In genomic region chr16:4328580-4329353, GRCh38 we compare ENCODE assay signal across 9 cellular contexts. TPM values are rescaled to one million over a fixed set of nuclear protein-coding genes. Genes with fewer than 3 reads are reported as not detected.
A peak's percentile ranks its signal among the peaks of the same experiment; 100 is the strongest.
DNase-seq lines count a peak whose midpoint lies in the region; ATAC-seq and TF ChIP-seq lines count a peak whose summit lies in the region.
"Had no signal": no experiment of that assay in that cellular context is flagged by ENCODE, and none has a peak within 500 bp of the region (broad histone marks: within the 10 kb centered on the region; RNA-seq: fewer than 3 reads in every experiment).

No MANE protein-coding gene starts in this region.

- ATAC-seq in activated B cell treated with CpG ODN at 0.5 μM for 24 hours (ENCODE audit: low read depth) (no peak), psoas muscle (peak; percentile 37 to 51 (median 44)), GM19324 (IDR thresholded peaks at IDR 0.05; ENCODE audit: low FRiP score, unreplicated experiment) (no peak)

- TF ChIP-seq POLR2A in lower leg skin (IDR thresholded peaks at IDR 0.05): no peak

- no peaks in the 10 kb centered on the region for H3K9me3 Mint-ChIP-seq in activated B cell treated with CpG ODN at 0.5 μM for 24 hours

- no peaks in the 10 kb centered on the region for H3K27me3 ChIP-seq in right atrium auricular region
- H3K27me3 ChIP-seq in psoas muscle (ENCODE audit: insufficient read depth in 3 of 3, low read length in 2 of 3): no peaks in the 10 kb centered on the region

- no peaks in the 10 kb centered on the region for H3K27me3 Mint-ChIP-seq in activated B cell treated with CpG ODN at 0.5 μM for 24 hours

- H3K9me3 ChIP-seq in right atrium auricular region: no peaks in the 10 kb centered on the region
- H3K9me3 ChIP-seq in psoas muscle: no peaks in the 10 kb centered on the region

- intact Hi-C loops in activated B cell treated with CpG ODN at 0.5 μM for 24 hours (cut with micrococcal nuclease) (no loop called here), psoas muscle (cut with DNase I) (loop anchor here (2.0 to 10.0 kb wide), 2 partner anchors 40 to 64 kb away; no protein-coding TSS in a partner anchor), lower leg skin (cut with DNase I; ENCODE audit: low total_unique reads) (loop anchor here (5.0 kb wide), 1 partner anchor 36 kb away; no protein-coding TSS in a partner anchor)

- POLR2A ChIA-PET in activated B cell treated with CpG ODN at 0.5 μM for 24 hours (lab: Charles Lee): interaction anchor here (1.1 to 1.5 kb wide), 2 partner anchors 14 to 57 kb away, joined by 3 read pairs; no protein-coding TSS in a partner anchor

- WGBS in psoas muscle, 3 donors: 21 to 24% (median 22%) methylated on average over 11 to 14 of the region's 14 CpGs
- WGBS in lower leg skin, 2 donors: 38 to 45% methylated on average over 8 to 10 of the region's 14 CpGs

- TF ChIP-seq CTCF in activated B cell treated with CpG ODN at 0.5 μM for 24 hours (IDR thresholded peaks at IDR 0.05) (no peak), right atrium auricular region (IDR thresholded peaks at IDR 0.05) (no peak), psoas muscle (IDR thresholded peaks at IDR 0.05) (no peak), lower leg skin (IDR thresholded peaks at IDR 0.05) (no peak)

- H3K4me1 ChIP-seq in right atrium auricular region (peaks cover 0 to 67% of the 10 kb centered on the region in 2 donors), psoas muscle (peaks cover 21% of the 10 kb centered on the region)

- H3K27ac Mint-ChIP-seq in activated B cell treated with CpG ODN at 0.5 μM for 24 hours: no peak overlapping the region

- H3K4me1 Mint-ChIP-seq in activated B cell treated with CpG ODN at 0.5 μM for 24 hours: peaks cover 13% of the 10 kb centered on the region

- H3K36me3 ChIP-seq in right atrium auricular region (peaks cover 17% of the 10 kb centered on the region), psoas muscle (ENCODE audit: insufficient read depth in 1 of 2, low read depth in 1 of 2) (no peaks in the 10 kb centered on the region)

- H3K4me3 Mint-ChIP-seq in activated B cell treated with CpG ODN at 0.5 μM for 24 hours: peak overlapping the region; percentile 57

- peak overlapping the region in 1 of 2 donors; percentile 50 for H3K4me3 ChIP-seq in right atrium auricular region
- peak overlapping the region; percentile 66 for H3K4me3 ChIP-seq in psoas muscle
- no peak overlapping the region for H3K4me3 ChIP-seq in lower leg skin (ENCODE audit: low read depth, poor library complexity, severe bottlenecking)

- CTCF ChIA-PET in activated B cell treated with CpG ODN at 0.5 μM for 24 hours (lab: Charles Lee): interaction anchor here (0.9 to 4.0 kb wide), 11 partner anchors 10 to 129 kb away, joined by 3 to 35 read pairs (median 4); no protein-coding TSS in a partner anchor

- H3K36me3 Mint-ChIP-seq in activated B cell treated with CpG ODN at 0.5 μM for 24 hours (ENCODE audit: low read depth): no peaks in the 10 kb centered on the region

- peak; percentile 30 for DNase-seq in DMS53 treated with DMSO at 0.1 percent for 48 hours (lab: John Stamatoyannopoulos, UW; ENCODE audit: unreplicated experiment)
- no peak for DNase-seq in activated B cell treated with CpG ODN at 0.5 μM for 24 hours
- no peak for DNase-seq in right atrium auricular region (ENCODE audit: low spot score)
- DNase-seq in psoas muscle: peak in 1 of 2 donors; percentile 51
- DNase-seq in lower leg skin (ENCODE audit: low spot score in 2 of 2): no peak
- DNase-seq in stimulated activated CD4-positive, alpha-beta T cell treated with anti-CD3 and anti-CD28 coated beads, Interleukin-4, amount 100 ng/mL, for 4 hours: no peak
- DNase-seq in AG08395 (ENCODE audit: low spot score): no peak

- H3K27ac ChIP-seq in right atrium auricular region: peak overlapping the region; percentile 84 to 90
- H3K27ac ChIP-seq in psoas muscle: peak overlapping the region; percentile 64
- H3K27ac ChIP-seq: epithelial cell of prostate had no signal

RNA-seq across cellular contexts. Expression of gene GLIS2, which starts 12.9 kb away (rescaled TPM):
- total RNA-seq in activated B cell treated with CpG ODN at 0.5 μM for 24 hours (not detected in 2 replicates), right atrium auricular region (10 to 100 TPM; 10.3 to 16.0 TPM), psoas muscle (1 to 10 TPM; 1.7 to 3.3 (median 2.4) TPM), lower leg skin (1 to 10 TPM; 1.3 to 2.6 (median 2.2) TPM)
- 1 to 10 TPM in 2 of 3 donors, under 1 TPM in 1; 0.96 to 1.3 (median 1.0) TPM for polyA plus RNA-seq in psoas muscle

RNA-seq across cellular contexts. Expression of gene PAM16, which starts 22.4 kb away (rescaled TPM):
- total RNA-seq in activated B cell treated with CpG ODN at 0.5 μM for 24 hours (42.4 and 58.1 TPM in 2 replicates), right atrium auricular region (10 to 100 TPM; 54.6 to 85.7 TPM), psoas muscle (10 to 100 TPM; 60.5 to 84.2 (median 70.7) TPM), lower leg skin (10 to 100 TPM; 26.2 to 64.5 (median 40.9) TPM)
- polyA plus RNA-seq in psoas muscle: 100 to 1,000 TPM; 144 to 163 (median 160) TPM

RNA-seq across cellular contexts. Expression of gene VASN, which starts 42.9 kb away (rescaled TPM):
- total RNA-seq in activated B cell treated with CpG ODN at 0.5 μM for 24 hours (0.11 and 0.15 TPM in 2 replicates), right atrium auricular region (10 to 100 TPM; 17.9 to 39.0 TPM), psoas muscle (1 to 10 TPM; 3.0 to 3.6 (median 3.4) TPM), lower leg skin (10 to 100 TPM; 35.6 to 52.8 (median 46.7) TPM)
- 1 to 10 TPM; 2.0 to 3.8 (median 3.3) TPM for polyA plus RNA-seq in psoas muscle

RNA-seq across cellular contexts. Expression of gene TFAP4, which starts 55.9 kb away (rescaled TPM):
- total RNA-seq in activated B cell treated with CpG ODN at 0.5 μM for 24 hours: 16.7 and 18.1 TPM in 2 replicates
- 1 to 10 TPM; 2.0 to 2.9 TPM for total RNA-seq in right atrium auricular region
- 1 to 10 TPM; 3.8 to 5.7 (median 4.5) TPM for total RNA-seq in psoas muscle
- polyA plus RNA-seq in psoas muscle: 1 to 10 TPM; 3.0 to 8.2 (median 7.0) TPM
- 10 to 100 TPM in 3 of 4 donors, 1 to 10 TPM in 1; 10.0 to 14.2 (median 12.3) TPM for total RNA-seq in lower leg skin

Comparison
In these comparisons a context has a peak if more than half of its experiments do, and no peak if none do; other contexts are left out.
1. ATAC-seq: peak in psoas muscle (4 of 4); none in activated B cell treated with CpG ODN at 0.5 μM for 24 hours (single experiment) and GM19324 (single experiment).
2. RNA of gene VASN, which starts 42.9 kb away (total RNA-seq): 35.6 to 52.8 TPM in lower leg skin and 17.9 to 39.0 TPM in right atrium auricular region; 3.0 to 3.6 TPM in psoas muscle and 0.11 to 0.15 TPM in activated B cell treated with CpG ODN at 0.5 μM for 24 hours; every median in the first group is over 4 times any median in the second.